In genomic region chr20:58025233-58025632, GRCh38 we compare ENCODE assay signal across 16 cellular contexts.
"Had no signal": no experiment of that assay in that cellular context is flagged by ENCODE, and none has a peak within 500 bp of the region (broad histone marks: within the 10 kb centered on the region; RNA-seq: fewer than 3 reads in every experiment).

No MANE protein-coding gene starts in this region.

- H3K27me3 ChIP-seq: tibial nerve had no signal

- H3K4me3 ChIP-seq: adrenal gland, cardiac muscle cell, lower lobe of right lung, tibial nerve had no signal

- DNase-seq: activated CD4-positive, alpha-beta T cell treated with anti-CD3 and anti-CD28 coated beads for 1 hour; activated CD4-positive, alpha-beta T cell treated with anti-CD3 and anti-CD28 coated beads, Interleukin-2, amount 50 U/mL, for 4 hours; activated T-cell treated with anti-CD3 and anti-CD28 coated beads, Interleukin-2, amount 50 U/mL, for 1 hour; lower lobe of right lung; stimulated activated CD4-positive, alpha-beta T cell treated with anti-CD3 and anti-CD28 coated beads, Interleukin-15, amount 100 ng/mL, for 24 hours; stimulated activated CD4-positive, alpha-beta T cell treated with anti-CD3 and anti-CD28 coated beads, Interleukin-4, amount 100 ng/mL, for 24 hours; stimulated activated naive CD4-positive, alpha-beta T cell treated with Interleukin-2 at 50 U/mL for 16 hours; T-helper 1 cell; T1000 had no signal

- H3K9me3 ChIP-seq: adrenal gland, lower lobe of right lung, tibial nerve had no signal

- ATAC-seq: esophagus mucosa, lower lobe of right lung, SK-N-SH treated with all-trans-retinoic acid at 6 μM for 48 hours had no signal

- FAIRE-seq: colon had no signal

- H3K27ac ChIP-seq: adrenal gland, cardiac muscle cell, lower lobe of right lung, tibial nerve, VCaP had no signal

- H3K36me3 ChIP-seq: adrenal gland, cardiac muscle cell, lower lobe of right lung, tibial nerve had no signal
